8 cellular contexts compared by ENCODE assay signal in genomic region chr6:44245391-44245911, GRCh38. TPM values are rescaled to one million over a fixed set of nuclear protein-coding genes. Genes with fewer than 3 reads are reported as not detected.
A peak's percentile ranks its signal among the peaks of the same experiment; 100 is the strongest.
DNase-seq lines count a peak whose midpoint lies in the region; ATAC-seq and TF ChIP-seq lines count a peak whose summit lies in the region.

No MANE protein-coding gene starts in this region.

- intact Hi-C loops in A673 (cut with micrococcal nuclease; ENCODE audit: unreplicated experiment) (no loop called here), colonic mucosa (cut with DNase I) (no loop called here)

- DNase-seq in A673 (ENCODE audit: low spot score) (no peak), colonic mucosa (no peak), naive B cell (no peak), DMS79 treated with DMSO at 0.1 percent for 48 hours (lab: John Stamatoyannopoulos, UW) (no peak), T-helper 9 cell (no peak)

- H3K4me3 ChIP-seq in A673 (ENCODE audit: low read depth, low read length, poor library complexity, severe bottlenecking), result peak overlapping the region; percentile 80
- H3K4me3 ChIP-seq in colonic mucosa, result peak overlapping the region; percentile 91

- H3K4me3 Mint-ChIP-seq in IgD-negative memory B cell, result peak overlapping the region; percentile 95 to 100 (median 99)
- H3K4me3 Mint-ChIP-seq in naive B cell, result peak overlapping the region; percentile 95 to 100 (median 98)

- H3K27ac Mint-ChIP-seq in IgD-negative memory B cell (peak overlapping the region; percentile 98 to 100 (median 99)), naive B cell (peak overlapping the region; percentile 95 to 100 (median 99))

- H3K27ac ChIP-seq in A673 (ENCODE audit: low read depth, low read length, poor library complexity, severe bottlenecking) (no peak overlapping the region), colonic mucosa (peak overlapping the region; percentile 97)

- BruUV-seq in A673 (replicated peaks; lab: Mats Ljungman, UMichigan), result no TSS peak

- H3K36me3 ChIP-seq in A673 (ENCODE audit: insufficient read depth, low read length, poor library complexity, severe bottlenecking) (peaks cover 27% of the 10 kb centered on the region), colonic mucosa (peaks cover 7% of the 10 kb centered on the region)

- no peak for ATAC-seq in naive B cell (ENCODE audit: low read depth in 2 of 2)
- no peak for ATAC-seq in HG02759 (IDR thresholded peaks at IDR 0.05; ENCODE audit: unreplicated experiment)
- ATAC-seq in GM19463 (IDR thresholded peaks at IDR 0.05; ENCODE audit: unreplicated experiment), result no peak

- CTCF ChIA-PET in A673 (lab: Charles Lee), result no interaction called here

- POLR2A ChIA-PET in A673 (lab: Charles Lee; ENCODE audit: low non-redundant PET), result no interaction called here

- no peak for TF ChIP-seq CTCF in A673 (conservative IDR thresholded peaks at IDR 0.05; ENCODE audit: low read depth, low read length)
- TF ChIP-seq CTCF in colonic mucosa (IDR thresholded peaks at IDR 0.05), result no peak

- no peaks in the 10 kb centered on the region for H3K9me3 ChIP-seq in A673 (ENCODE audit: low read depth, low read length, poor library complexity, severe bottlenecking)
- no peaks in the 10 kb centered on the region for H3K9me3 ChIP-seq in colonic mucosa

- peaks cover 19% of the 10 kb centered on the region for H3K4me1 ChIP-seq in A673 (ENCODE audit: insufficient read depth, low read length, poor library complexity, severe bottlenecking)
- H3K4me1 ChIP-seq in colonic mucosa, result peaks cover 4% of the 10 kb centered on the region

- peaks cover 21 to 26% (median 22%) of the 10 kb centered on the region in 3 donors for H3K4me1 Mint-ChIP-seq in IgD-negative memory B cell
- H3K4me1 Mint-ChIP-seq in naive B cell, result peaks cover 36 to 47% (median 39%) of the 10 kb centered on the region in 3 donors

- H3K36me3 Mint-ChIP-seq in IgD-negative memory B cell, result peaks cover 7% of the 10 kb centered on the region
- peaks cover 13 to 23% of the 10 kb centered on the region in 2 donors for H3K36me3 Mint-ChIP-seq in naive B cell

- H3K27me3 ChIP-seq in A673 (replicated peaks; ENCODE audit: insufficient read depth, low read depth, low read length, poor library complexity) (no peaks in the 10 kb centered on the region), colonic mucosa (no peaks in the 10 kb centered on the region)

- H3K9me3 Mint-ChIP-seq in IgD-negative memory B cell (no peaks in the 10 kb centered on the region), naive B cell (peaks cover 0 to 6% (median 0%) of the 10 kb centered on the region in 7 donors)

- peaks cover 4% of the 10 kb centered on the region for H3K27me3 Mint-ChIP-seq in IgD-negative memory B cell
- peaks cover 0 to 4% (median 0%) of the 10 kb centered on the region in 3 donors for H3K27me3 Mint-ChIP-seq in naive B cell

- H3K9ac ChIP-seq in colonic mucosa (ENCODE audit: low read depth in 2 of 2, low read length in 2 of 2), result peak overlapping the region; percentile 91 to 100

RNA-seq across cellular contexts. Expression of gene HSP90AB1, which starts 1.4 kb away (rescaled TPM):
- 1,472 and 1,581 TPM in 2 replicates for total RNA-seq in A673 (2021)
- 435 TPM for polyA plus RNA-seq in IgD-negative memory B cell
- total RNA-seq in colonic mucosa, result 1,000 to 10,000 TPM in 1 of 2 donors, 100 to 1,000 TPM in 1; 409 to 1,163 TPM
- 100 to 1,000 TPM; 420 to 486 (median 447) TPM for polyA plus RNA-seq in naive B cell (ENCODE audit: low read depth in 6 of 6)

RNA-seq across cellular contexts. Expression of gene SLC35B2, which starts 11.9 kb away (rescaled TPM):
- 45.8 and 52.0 TPM in 2 replicates for total RNA-seq in A673 (2021)
- polyA plus RNA-seq in IgD-negative memory B cell, result 42.6 TPM
- 10 to 100 TPM; 42.7 to 52.2 TPM for total RNA-seq in colonic mucosa
- polyA plus RNA-seq in naive B cell (ENCODE audit: low read depth in 6 of 6), result 10 to 100 TPM; 24.2 to 38.6 (median 27.2) TPM

RNA-seq across cellular contexts. Expression of gene NFKBIE, which starts 19.9 kb away (rescaled TPM):
- total RNA-seq in A673 (2021), result 5.2 and 10.5 TPM in 2 replicates
- 23.5 TPM for polyA plus RNA-seq in IgD-negative memory B cell
- total RNA-seq in colonic mucosa, result 10 to 100 TPM; 11.9 to 18.8 TPM
- 10 to 100 TPM; 22.1 to 30.8 (median 27.9) TPM for polyA plus RNA-seq in naive B cell (ENCODE audit: low read depth in 6 of 6)

RNA-seq across cellular contexts. Expression of gene SLC29A1, which starts 22.1 kb away (rescaled TPM):
- 92.5 and 108 TPM in 2 replicates for total RNA-seq in A673 (2021)
- polyA plus RNA-seq in IgD-negative memory B cell, result 5.4 TPM
- 10 to 100 TPM; 17.0 to 19.1 TPM for total RNA-seq in colonic mucosa
- 1 to 10 TPM in 3 of 6 donors, under 1 TPM in 3; 0.15 to 3.1 (median 0.99) TPM for polyA plus RNA-seq in naive B cell (ENCODE audit: low read depth in 6 of 6)

RNA-seq across cellular contexts. Expression of gene TMEM151B, which starts 24.8 kb away (rescaled TPM):
- total RNA-seq in A673 (2021) (8.7 and 9.9 TPM in 2 replicates), colonic mucosa (under 1 TPM; 0.12 to 0.19 TPM)
- polyA plus RNA-seq in IgD-negative memory B cell (not detected), naive B cell (ENCODE audit: low read depth in 6 of 6) (not detected)
